14 cellular contexts compared by ENCODE assay signal in genomic region chr5:14405706-14406553, GRCh38.
DNase-seq lines count a peak whose midpoint lies in the region; ATAC-seq, FAIRE-seq and TF ChIP-seq lines count a peak whose summit lies in the region.
"Had no signal": no experiment of that assay in that cellular context is flagged by ENCODE, and none has a peak within 500 bp of the region (broad histone marks: within the 10 kb centered on the region; RNA-seq: fewer than 3 reads in every experiment).

No MANE protein-coding gene starts in this region.

- no peaks in the 10 kb centered on the region for H3K4me1 ChIP-seq in GM23338 (ENCODE audit: insufficient read depth)
- peaks cover 21% of the 10 kb centered on the region for H3K4me1 ChIP-seq in SJSA1 (replicated peaks)
- no peaks in the 10 kb centered on the region for H3K4me1 ChIP-seq in HepG2 (ENCODE audit: insufficient read depth, low read length)
- H3K4me1 ChIP-seq: HAP-1 had no signal

- intact Hi-C loops in activated CD4-positive, alpha-beta T cell treated with anti-CD3 and anti-CD28 coated beads for 36 hours (cut with DNase I, micrococcal nuclease) = no loop called here
- intact Hi-C loops in HepG2 (cut with micrococcal nuclease; ENCODE audit: unreplicated experiment) = no loop called here

- TF ChIP-seq EP300 in HepG2 (IDR thresholded peaks at IDR 0.05; ENCODE audit: low read depth in 2 of 2, low read length in 2 of 2) (no peak), HepG2 (CRISPR knock-in tag; IDR thresholded peaks at IDR 0.05; ENCODE audit: borderline replicate concordance) (no peak)

- no peak overlapping the region for H3K27ac Mint-ChIP-seq in GM23338
- peak overlapping the region; percentile 19 for H3K27ac Mint-ChIP-seq in progenitor cell of endocrine pancreas
- H3K27ac Mint-ChIP-seq in activated CD4-positive, alpha-beta T cell treated with anti-CD3 and anti-CD28 coated beads for 36 hours = no peak overlapping the region
- H3K27ac Mint-ChIP-seq: B cell had no signal

- H4K20me1 ChIP-seq in GM23338 (replicated peaks; ENCODE audit: insufficient read depth) (no peaks in the 10 kb centered on the region; the same call in 1 of the 2 replicates), HepG2 (ENCODE audit: insufficient read depth, low read length) (no peaks in the 10 kb centered on the region)

- H3K79me2 ChIP-seq in GM23338 (replicated peaks; ENCODE audit: insufficient read depth) (no peaks in the 10 kb centered on the region), HepG2 (ENCODE audit: insufficient read depth, low read length) (peaks cover 3% of the 10 kb centered on the region)

- H3K27me3 ChIP-seq in GM23338 (ENCODE audit: insufficient read depth) (no peaks in the 10 kb centered on the region), SJSA1 (replicated peaks) (no peaks in the 10 kb centered on the region), HepG2 (ENCODE audit: control insufficient read depth in 1 of 2, insufficient read depth in 2 of 2, low read length in 2 of 2) (no peaks in the 10 kb centered on the region)

- H3K4me3 Mint-ChIP-seq in GM23338 = no peak overlapping the region
- no peak overlapping the region for H3K4me3 Mint-ChIP-seq in progenitor cell of endocrine pancreas (ENCODE audit: low read depth)
- H3K4me3 Mint-ChIP-seq in activated CD4-positive, alpha-beta T cell treated with anti-CD3 and anti-CD28 coated beads for 36 hours = no peak overlapping the region
- H3K4me3 Mint-ChIP-seq: B cell had no signal

- no peak for ATAC-seq in GM23338
- ATAC-seq in activated CD4-positive, alpha-beta T cell treated with anti-CD3 and anti-CD28 coated beads for 36 hours = no peak
- no peak for ATAC-seq in HepG2

- POLR2A ChIA-PET in activated CD4-positive, alpha-beta T cell treated with anti-CD3 and anti-CD28 coated beads for 36 hours (lab: Charles Lee) = no interaction called here
- POLR2A ChIA-PET in HepG2 (lab: Yijun Ruan, JAX) = no interaction called here

- no peak overlapping the region for H3K4me3 ChIP-seq in GM23338
- H3K4me3 ChIP-seq in SJSA1 = no peak overlapping the region
- no peak overlapping the region for H3K4me3 ChIP-seq in epithelial cell of esophagus (ENCODE audit: low read length)
- no peak overlapping the region for H3K4me3 ChIP-seq in HepG2 (replicated peaks in 1 of 3; ENCODE audit: insufficient read depth in 1 of 3, low read depth in 2 of 3, low read length in 3 of 3)
- H3K4me3 ChIP-seq: HAP-1 had no signal

- in situ Hi-C loops in HepG2 (cut with HindIII; ENCODE audit: extremely low pct_ligation_motif_present, low pct_unique_long_range_greater_than_20kb) = no loop called here

- CTCF ChIA-PET in activated CD4-positive, alpha-beta T cell treated with anti-CD3 and anti-CD28 coated beads for 36 hours (lab: Charles Lee) = no interaction called here
- CTCF ChIA-PET in HepG2 (lab: Yijun Ruan, JAX; ENCODE audit: low intra/inter-chr PET ratio, low total read pairs) = no interaction called here

- H3K4me2 ChIP-seq in GM23338 (no peak overlapping the region), HepG2 (ENCODE audit: low read depth, low read length) (no peak overlapping the region)

- no peak for TF ChIP-seq POLR2A in HepG2 (IDR thresholded peaks at IDR 0.05; ENCODE audit: insufficient read depth in 1 of 2, low read depth in 2 of 2, low read length in 2 of 2)

- H3K27ac ChIP-seq in GM23338 (ENCODE audit: low read depth) = 0 out of 2 replicates have a peak overlapping the region, but pooled peaks have one; percentile 12
- 0 out of 2 replicates have a peak overlapping the region, but pooled peaks have one; percentile 0 for H3K27ac ChIP-seq in SJSA1
- H3K27ac ChIP-seq in HepG2 (ENCODE audit: extremely low read length, insufficient read depth, low read length) = no peak overlapping the region

- no peaks in the 10 kb centered on the region for H3K9me3 ChIP-seq in SJSA1 (replicated peaks)
- no peaks in the 10 kb centered on the region for H3K9me3 ChIP-seq in HepG2 (ENCODE audit: low read length)
- H3K9me3 ChIP-seq: HAP-1 had no signal

- H3K36me3 Mint-ChIP-seq in GM23338 (ENCODE audit: low read depth) (peaks cover 75% of the 10 kb centered on the region), progenitor cell of endocrine pancreas (ENCODE audit: insufficient read depth) (peaks cover 36% of the 10 kb centered on the region)
- peaks cover 3% of the 10 kb centered on the region for H3K36me3 Mint-ChIP-seq in activated CD4-positive, alpha-beta T cell treated with anti-CD3 and anti-CD28 coated beads for 36 hours (ENCODE audit: low read depth)

- TF ChIP-seq CTCF in GM23338 (conservative IDR thresholded peaks at IDR 0.05; ENCODE audit: low read depth in 2 of 2) (no peak), epithelial cell of esophagus (IDR thresholded peaks at IDR 0.05; ENCODE audit: insufficient read depth, low read depth, low read length, missing control alignments) (no peak), progenitor cell of endocrine pancreas (IDR thresholded peaks at IDR 0.05; ENCODE audit: unreplicated experiment) (no peak), HepG2 (CRISPR knock-in tag; IDR thresholded peaks at IDR 0.05) (no peak)

- no peak for TF ChIP-seq RAD21 in HepG2 (CRISPR knock-in tag; IDR thresholded peaks at IDR 0.05)

- H3K9me3 Mint-ChIP-seq in GM23338 (peaks cover 6% of the 10 kb centered on the region; the same call in 1 of the 3 replicates), progenitor cell of endocrine pancreas (ENCODE audit: low read depth) (peaks cover 3% of the 10 kb centered on the region)
- peaks cover 5% of the 10 kb centered on the region for H3K9me3 Mint-ChIP-seq in activated CD4-positive, alpha-beta T cell treated with anti-CD3 and anti-CD28 coated beads for 36 hours (ENCODE audit: low read depth)

- no peak overlapping the region for H2AFZ ChIP-seq in GM23338
- H2AFZ ChIP-seq in HepG2 (ENCODE audit: low read length) = no peak overlapping the region

- H3K4me1 Mint-ChIP-seq in GM23338 (no peaks in the 10 kb centered on the region; the same call in 2 of the 3 replicates), progenitor cell of endocrine pancreas (ENCODE audit: low read depth) (peaks cover 10% of the 10 kb centered on the region)
- H3K4me1 Mint-ChIP-seq in activated CD4-positive, alpha-beta T cell treated with anti-CD3 and anti-CD28 coated beads for 36 hours = peaks cover 5% of the 10 kb centered on the region
- H3K4me1 Mint-ChIP-seq: B cell had no signal

- WGBS in HepG2 (ENCODE audit: low lambda C conversion rate) = 96% methylated on average over 22 of the region's 22 CpGs

- no peak overlapping the region for H3K9ac ChIP-seq in HepG2 (ENCODE audit: insufficient read depth, low read depth, low read length)

- H3K36me3 ChIP-seq in GM23338 (ENCODE audit: insufficient read depth) (peaks cover 15% of the 10 kb centered on the region; the same call in 1 of the 2 replicates), SJSA1 (peaks cover 82% of the 10 kb centered on the region), HepG2 (replicated peaks in 1 of 2; ENCODE audit: control insufficient read depth in 1 of 2, insufficient read depth in 2 of 2, low read length in 2 of 2) (peaks cover 21 to 56% of the 10 kb centered on the region in 2 experiments)

- DNase-seq in GM23338 (ENCODE audit: low spot score) (no peak), SJSA1 (ENCODE audit: low read depth in 1 of 2, low spot score in 2 of 2) (no peak), epithelial cell of esophagus (ENCODE audit: low read depth) (peak; percentile 56), progenitor cell of endocrine pancreas (ENCODE audit: low spot score, unreplicated experiment) (no peak), mucosa of gallbladder (ENCODE audit: low spot score) (no peak), HepG2 (ENCODE audit: low spot score) (no peak), AG20443 (ENCODE audit: low spot score) (no peak)
- DNase-seq in activated CD4-positive, alpha-beta T cell treated with anti-CD3 and anti-CD28 coated beads for 36 hours = no peak
- DNase-seq: KBM-7; NCI-H774; RPMI8226; stimulated activated CD4-positive, alpha-beta T cell treated with anti-CD3 and anti-CD28 coated beads, Interleukin-12 subunit alpha, Interleukin-12 subunit beta, amount 100 ng/mL, for 4 hours had no signal

- peaks cover 3% of the 10 kb centered on the region for H3K27me3 Mint-ChIP-seq in GM23338 (ENCODE audit: insufficient read depth, low read depth, poor library complexity)
- no peaks in the 10 kb centered on the region for H3K27me3 Mint-ChIP-seq in progenitor cell of endocrine pancreas
- H3K27me3 Mint-ChIP-seq in activated CD4-positive, alpha-beta T cell treated with anti-CD3 and anti-CD28 coated beads for 36 hours = no peaks in the 10 kb centered on the region
- H3K27me3 Mint-ChIP-seq: B cell had no signal

- no peaks in the 10 kb centered on the region for H3F3A ChIP-seq in GM23338 (replicated peaks; ENCODE audit: low read depth)

- BruUV-seq in HepG2 (replicated peaks; lab: Mats Ljungman, UMichigan) = no TSS peak

- no peak for FAIRE-seq in HepG2 (lab: Jason Lieb, UNC)

- no peaks in the 10 kb centered on the region for H3K9me2 ChIP-seq in GM23338 (ENCODE audit: insufficient read depth)

TF ChIP-seq in GM23338, 12 proteins besides CTCF, POLR2A, EP300 and RAD21 (continues in another document):
- TF ChIP-seq EZH2phosphoT487 (IDR thresholded peaks at IDR 0.05; ENCODE audit: unreplicated experiment) (no peak), ZNF114 (CRISPR knock-in tag; IDR thresholded peaks at IDR 0.05) (no peak), POLR2AphosphoS5 (IDR thresholded peaks at IDR 0.05; ENCODE audit: low read depth) (no peak), ETS1 (IDR thresholded peaks at IDR 0.05) (no peak)

TF ChIP-seq in HepG2, 621 proteins besides CTCF, POLR2A, EP300 and RAD21:
- TF ChIP-seq CEBPG (CRISPR knock-in tag; IDR thresholded peaks at IDR 0.05) = no peak
- no peak for TF ChIP-seq ZFX (CRISPR knock-in tag; IDR thresholded peaks at IDR 0.05; ENCODE audit: low read depth)
- no peak for TF ChIP-seq FOSL1 (CRISPR knock-in tag; IDR thresholded peaks at IDR 0.05; ENCODE audit: borderline replicate concordance)
- TF ChIP-seq SSRP1 (CRISPR knock-in tag; IDR thresholded peaks at IDR 0.05) = no peak
- no peak for TF ChIP-seq ZNF180 (CRISPR knock-in tag; IDR thresholded peaks at IDR 0.05; ENCODE audit: borderline replicate concordance, low read depth)
- no peak for TF ChIP-seq BHLHE40 (IDR thresholded peaks at IDR 0.05; ENCODE audit: low read length)
- no peak for TF ChIP-seq ZSCAN12 (CRISPR knock-in tag; IDR thresholded peaks at IDR 0.05)
- TF ChIP-seq ZNF768 (CRISPR knock-in tag; IDR thresholded peaks at IDR 0.05) = no peak
